In the genomic region with DNA sequence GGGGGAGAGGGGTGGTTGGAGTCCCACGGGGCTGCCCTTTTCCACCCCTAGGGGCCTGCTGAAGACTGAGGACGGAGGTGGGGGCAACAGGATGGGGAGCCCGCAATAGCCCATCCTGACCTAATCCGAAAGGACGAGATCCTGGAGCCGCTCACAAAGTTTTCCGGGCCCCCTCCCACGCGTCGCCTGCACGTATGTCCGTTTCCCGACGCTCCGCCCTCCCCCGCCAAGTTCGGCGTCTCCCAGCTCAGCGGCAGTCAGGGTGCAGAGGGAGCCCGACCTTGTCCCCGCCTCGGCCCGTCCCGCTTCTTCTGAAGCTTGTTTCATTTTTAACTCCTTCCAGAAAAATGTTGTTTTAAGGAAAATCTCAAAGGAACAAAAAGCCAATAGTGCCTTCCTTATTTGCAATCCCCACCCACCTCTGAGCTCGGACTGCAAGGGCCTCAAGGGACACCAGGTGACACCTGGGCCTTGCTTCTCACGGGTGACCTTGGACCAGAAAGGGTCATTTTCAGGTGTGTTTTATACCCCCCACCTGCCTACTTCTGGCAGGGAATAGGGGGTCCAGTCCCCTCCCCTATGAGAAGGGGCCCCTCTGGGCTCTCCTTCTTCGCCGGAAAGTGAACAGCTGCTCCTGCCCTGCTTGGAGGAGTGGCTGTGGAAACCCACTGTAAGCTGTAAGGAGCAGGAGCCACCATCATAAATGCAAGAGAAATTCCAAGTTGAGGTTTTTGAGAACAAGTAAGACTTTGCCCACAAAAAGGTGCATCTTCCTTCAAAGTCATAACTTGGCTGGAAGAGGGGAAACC, we compare ENCODE assay signal across 8 cellular contexts. TPM values are rescaled to one million over a fixed set of nuclear protein-coding genes. Genes with fewer than 3 reads are reported as not detected.
DNase-seq lines count a peak whose midpoint lies in the region; ATAC-seq lines count a peak whose summit lies in the region.

No MANE protein-coding gene starts in this region.

- ATAC-seq in HG03565 (IDR thresholded peaks at IDR 0.05; ENCODE audit: unreplicated experiment) (no peak), HG03045 (IDR thresholded peaks at IDR 0.05; ENCODE audit: unreplicated experiment) (no peak), GM21529 (IDR thresholded peaks at IDR 0.05; ENCODE audit: unreplicated experiment) (no peak)

- peak overlapping the region; percentile 22 for H3K4me3 Mint-ChIP-seq in activated naive CD8-positive, alpha-beta T cell treated with anti-CD3 and anti-CD28 coated beads for 36 hours

- peaks cover 11% of the 10 kb centered on the region; the same call in 1 of the 2 replicates for H3K27me3 ChIP-seq in HAP-1 (ENCODE audit: low read depth)

- peaks cover 48% of the 10 kb centered on the region for H3K27me3 Mint-ChIP-seq in activated naive CD8-positive, alpha-beta T cell treated with anti-CD3 and anti-CD28 coated beads for 36 hours

- H3K4me1 ChIP-seq in HAP-1 = no peaks in the 10 kb centered on the region; the same call in none of the 2 replicates

- H3K4me3 ChIP-seq in HAP-1 = peak overlapping the region; percentile 42
- H3K4me3 ChIP-seq in iPS-18c (ENCODE audit: insufficient read depth, low read depth, low read length) = peak overlapping the region; percentile 65; the same call in 1 of the 2 replicates
- H3K4me3 ChIP-seq in skin epidermis = peak overlapping the region; percentile 20 to 65 (median 43)

- no peaks in the 10 kb centered on the region for H3K9me3 ChIP-seq in HAP-1
- H3K9me3 ChIP-seq in iPS-18c (ENCODE audit: control insufficient read depth, insufficient read depth, low read length) = no peaks in the 10 kb centered on the region

- H3K27ac ChIP-seq in skin epidermis = peak overlapping the region in 18 of 21 experiments; percentile 8 to 92 (median 72)

- DNase-seq in HAP-1 (ENCODE audit: low spot score in 2 of 2) (peak in 1 of 2 experiments; percentile 65), NCI-H2029 treated with DMSO at 0.1 percent for 48 hours (lab: John Stamatoyannopoulos, UW) (no peak)
- DNase-seq in activated naive CD8-positive, alpha-beta T cell treated with anti-CD3 and anti-CD28 coated beads for 36 hours = no peak

- peaks cover 7% of the 10 kb centered on the region for H3K4me1 Mint-ChIP-seq in activated naive CD8-positive, alpha-beta T cell treated with anti-CD3 and anti-CD28 coated beads for 36 hours

- H3K9me3 Mint-ChIP-seq in activated naive CD8-positive, alpha-beta T cell treated with anti-CD3 and anti-CD28 coated beads for 36 hours = no peaks in the 10 kb centered on the region

- in situ Hi-C loops in HAP-1 (cut with MboI; ENCODE audit: low sequenced_read_pairs) = no loop called here

- H3K27ac Mint-ChIP-seq in activated naive CD8-positive, alpha-beta T cell treated with anti-CD3 and anti-CD28 coated beads for 36 hours = no peak overlapping the region

- no peaks in the 10 kb centered on the region for H3K36me3 ChIP-seq in HAP-1 (replicated peaks)

- H3K36me3 Mint-ChIP-seq in activated naive CD8-positive, alpha-beta T cell treated with anti-CD3 and anti-CD28 coated beads for 36 hours = no peaks in the 10 kb centered on the region

RNA-seq across cellular contexts. Expression of gene ZNF423, which starts 3.4 kb away (rescaled TPM):
- not detected for total RNA-seq in activated naive CD8-positive, alpha-beta T cell treated with anti-CD3 and anti-CD28 coated beads for 36 hours
